27 cellular contexts compared by ENCODE assay signal in genomic region chr3:73568371-73568862, GRCh38. TPM values are rescaled to one million over a fixed set of nuclear protein-coding genes. Genes with fewer than 3 reads are reported as not detected.
"Had no signal": no experiment of that assay in that cellular context is flagged by ENCODE, and none has a peak within 500 bp of the region (broad histone marks: within the 10 kb centered on the region; RNA-seq: fewer than 3 reads in every experiment).

No MANE protein-coding gene starts in this region.

- H3K4me1 Mint-ChIP-seq: activated CD4-positive, alpha-beta T cell treated with anti-CD3 and anti-CD28 coated beads, Interleukin-2, amount 10 ng/mL, durations not matched to agents 7 days and 5 days; activated naive CD8-positive, alpha-beta T cell treated with anti-CD3 and anti-CD28 coated beads, Interleukin-2, amount 10 ng/mL, durations not matched to agents 7 days and 5 days; T-cell had no signal

- H3K27ac Mint-ChIP-seq: activated CD4-positive, alpha-beta T cell treated with anti-CD3 and anti-CD28 coated beads, Interleukin-2, amount 10 ng/mL, durations not matched to agents 7 days and 5 days; activated naive CD4-positive, alpha-beta T cell treated with anti-CD3 and anti-CD28 coated beads for 36 hours; activated naive CD8-positive, alpha-beta T cell treated with anti-CD3 and anti-CD28 coated beads, Interleukin-2, amount 10 ng/mL, durations not matched to agents 7 days and 5 days; activated T-helper 2 cell treated with anti-CD3 and anti-CD28 coated beads, Interferon-gamma antibody, Interleukin-2, Interleukin-4, amounts not matched to agents 10 μg/mL and 5 μg/mL and 100 μg/mL, durations not matched to agents 14 hours and 24 hours and 36 hours; mesothelial cell of epicardium; natural killer cell treated with Interleukin-12 subunit alpha and Interleukin-12 subunit beta and Interleukin-15 and Interleukin-18, amount 100 ng/mL, for 72 hours; T-cell; T-helper 2 cell treated with Interferon-gamma antibody and Interleukin-4, amounts not matched to agents 5 μg/mL and 100 μg/mL, for 36 hours had no signal

- H3K4me3 Mint-ChIP-seq: activated CD4-positive, alpha-beta T cell treated with anti-CD3 and anti-CD28 coated beads, Interleukin-2, amount 10 ng/mL, durations not matched to agents 7 days and 5 days; activated naive CD4-positive, alpha-beta T cell treated with anti-CD3 and anti-CD28 coated beads for 36 hours; activated naive CD8-positive, alpha-beta T cell treated with anti-CD3 and anti-CD28 coated beads, Interleukin-2, amount 10 ng/mL, durations not matched to agents 7 days and 5 days; activated T-cell treated with anti-CD3 and anti-CD28 coated beads, Interleukin-2, amount 50 U/mL, for 4 hours; mesothelial cell of epicardium; natural killer cell treated with Interleukin-12 subunit alpha and Interleukin-12 subunit beta and Interleukin-15 and Interleukin-18, amount 100 ng/mL, for 72 hours; T-cell; T-helper 2 cell treated with Interferon-gamma antibody and Interleukin-4, amounts not matched to agents 5 μg/mL and 100 μg/mL, for 36 hours had no signal

- H3K27ac ChIP-seq: coronary artery, esophagus squamous epithelium, left lung, neutrophil, ovary, right lobe of liver, upper lobe of right lung, WERI-Rb-1 had no signal

- H3K9me3 ChIP-seq: esophagus squamous epithelium, left lung, neutrophil, ovary, prostate gland, right lobe of liver, upper lobe of right lung had no signal

- H3K36me3 ChIP-seq: esophagus squamous epithelium, left lung, neutrophil, ovary, prostate gland, right lobe of liver, upper lobe of right lung, WERI-Rb-1 had no signal

- H3K36me3 Mint-ChIP-seq: activated naive CD8-positive, alpha-beta T cell treated with anti-CD3 and anti-CD28 coated beads, Interleukin-2, amount 10 ng/mL, durations not matched to agents 7 days and 5 days; mesothelial cell of epicardium; natural killer cell treated with Interleukin-12 subunit alpha and Interleukin-12 subunit beta and Interleukin-15 and Interleukin-18, amount 100 ng/mL, for 72 hours; T-cell had no signal

- DNase-seq: activated CD4-positive, alpha-beta T cell treated with anti-CD3 and anti-CD28 coated beads, Interleukin-2, amount 10 ng/mL, durations not matched to agents 7 days and 5 days; activated CD4-positive, CD25-positive, alpha-beta regulatory T cell treated with anti-CD3 and anti-CD28 coated beads, Interleukin-2, amount 50 U/mL, for 72 hours; activated CD8-positive, alpha-beta memory T cell treated with anti-CD3 and anti-CD28 coated beads, Interleukin-2, amount 50 U/mL, for 48 hours; activated naive CD4-positive, alpha-beta T cell treated with anti-CD3 and anti-CD28 coated beads for 36 hours; activated naive CD8-positive, alpha-beta T cell treated with anti-CD3 and anti-CD28 coated beads, Interleukin-2, amount 10 ng/mL, durations not matched to agents 7 days and 5 days; activated T-cell treated with anti-CD3 and anti-CD28 coated beads, Interleukin-2, amount 50 U/mL, for 4 hours; amniotic stem cell; cerebellar nuclear complex; esophagus squamous epithelium; kidney; left lung; mammary epithelial cell; ovary; right lobe of liver; stimulated activated CD4-positive, alpha-beta T cell treated with anti-CD3 and anti-CD28 coated beads, Interleukin-4, amount 100 ng/mL, for 1 hour; stimulated activated naive CD4-positive, alpha-beta T cell treated with Interleukin-2 at 50 U/mL for 16 hours; T-cell; upper lobe of right lung; WERI-Rb-1 had no signal

- H3K27me3 ChIP-seq: ovary, right lobe of liver had no signal

- H3K9me3 Mint-ChIP-seq: activated CD4-positive, alpha-beta T cell treated with anti-CD3 and anti-CD28 coated beads, Interleukin-2, amount 10 ng/mL, durations not matched to agents 7 days and 5 days; activated naive CD4-positive, alpha-beta T cell treated with anti-CD3 and anti-CD28 coated beads for 36 hours; activated naive CD8-positive, alpha-beta T cell treated with anti-CD3 and anti-CD28 coated beads, Interleukin-2, amount 10 ng/mL, durations not matched to agents 7 days and 5 days; activated T-cell treated with anti-CD3 and anti-CD28 coated beads, Interleukin-2, amount 50 U/mL, for 4 hours; activated T-helper 2 cell treated with anti-CD3 and anti-CD28 coated beads, Interferon-gamma antibody, Interleukin-2, Interleukin-4, amounts not matched to agents 10 μg/mL and 5 μg/mL and 100 μg/mL, durations not matched to agents 14 hours and 24 hours and 36 hours; mesothelial cell of epicardium; T-cell; T-helper 2 cell treated with Interferon-gamma antibody and Interleukin-4, amounts not matched to agents 5 μg/mL and 100 μg/mL, for 36 hours had no signal

- H3K4me1 ChIP-seq: right lobe of liver, upper lobe of right lung had no signal

- H3K4me3 ChIP-seq: coronary artery, esophagus squamous epithelium, left lung, ovary, prostate gland, right lobe of liver, upper lobe of right lung had no signal

RNA-seq across cellular contexts. Expression of gene PDZRN3, which starts 56.3 kb away (rescaled TPM):
- total RNA-seq: activated CD4-positive, alpha-beta T cell treated with anti-CD3 and anti-CD28 coated beads, Interleukin-2, amount 10 ng/mL, durations not matched to agents 7 days and 5 days; activated CD8-positive, alpha-beta memory T cell treated with anti-CD3 and anti-CD28 coated beads for 36 hours; activated naive CD4-positive, alpha-beta T cell treated with anti-CD3 and anti-CD28 coated beads for 36 hours; activated naive CD8-positive, alpha-beta T cell treated with anti-CD3 and anti-CD28 coated beads, Interleukin-2, amount 10 ng/mL, durations not matched to agents 7 days and 5 days; activated T-helper 2 cell treated with anti-CD3 and anti-CD28 coated beads, Interferon-gamma antibody, Interleukin-2, Interleukin-4, amounts not matched to agents 10 μg/mL and 5 μg/mL and 100 μg/mL, durations not matched to agents 14 hours and 24 hours and 36 hours; natural killer cell treated with Interleukin-12 subunit alpha and Interleukin-12 subunit beta and Interleukin-15 and Interleukin-18, amount 100 ng/mL, for 72 hours had no signal
